In the genomic region with DNA sequence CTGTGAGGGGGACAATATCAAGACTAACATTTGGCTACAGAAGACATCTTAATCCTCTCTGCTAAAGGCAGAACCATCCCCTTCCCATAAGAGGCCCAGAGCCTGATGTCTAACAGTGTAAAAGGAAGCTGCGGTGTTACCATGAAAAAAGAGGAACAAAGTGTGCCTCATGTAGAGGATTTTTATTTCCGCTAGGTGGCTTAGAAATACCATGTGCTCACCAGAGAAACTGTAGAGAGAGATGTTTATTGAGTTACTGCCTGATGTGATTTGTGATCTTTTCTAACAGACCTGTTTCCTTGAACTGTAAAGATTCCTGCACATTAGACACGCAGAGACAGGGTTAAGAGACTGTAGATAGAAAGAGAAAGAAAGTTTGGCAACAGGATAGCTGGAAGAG, we compare ENCODE assay signal across 8 cellular contexts. TPM values are rescaled to one million over a fixed set of nuclear protein-coding genes. Genes with fewer than 3 reads are reported as not detected.
A peak's percentile ranks its signal among the peaks of the same experiment; 100 is the strongest.
DNase-seq lines count a peak whose midpoint lies in the region; ATAC-seq and TF ChIP-seq lines count a peak whose summit lies in the region.

No MANE protein-coding gene starts in this region.

- H3K4me3 ChIP-seq in BE2C (ENCODE audit: low read depth, low read length) (no peak overlapping the region), KMS-11 (IDR thresholded peaks at IDR 0.05; ENCODE audit: insufficient read depth, low read depth, low read length) (no peak overlapping the region), aorta (ENCODE audit: low read length in 2 of 2) (no peak overlapping the region)

- H3K9me3 Mint-ChIP-seq in stimulated activated memory B cell treated with anti-CD40 and anti-IgM and Interleukin-4, amounts not matched to agents 10 μg/mL and 1 μg/mL and 100 μg/mL, for 72 hours = peaks cover 7% of the 10 kb centered on the region

- H3K36me3 Mint-ChIP-seq in stimulated activated memory B cell treated with anti-CD40 and anti-IgM and Interleukin-4, amounts not matched to agents 10 μg/mL and 1 μg/mL and 100 μg/mL, for 72 hours = no peaks in the 10 kb centered on the region

- no peak overlapping the region for H3K27ac Mint-ChIP-seq in stimulated activated memory B cell treated with anti-CD40 and anti-IgM and Interleukin-4, amounts not matched to agents 10 μg/mL and 1 μg/mL and 100 μg/mL, for 72 hours

- WGBS in aorta, 2 donors = 29 to 43% methylated on average over 3 of the region's 3 CpGs

- TF ChIP-seq CTCF in BE2C (IDR thresholded peaks at IDR 0.05; ENCODE audit: low read depth, low read length) = peak; percentile 55
- 0 out of 2 replicates have a peak, but pooled peaks have one; percentile 20 for TF ChIP-seq CTCF in KMS-11 (conservative IDR thresholded peaks at IDR 0.05; ENCODE audit: low read depth, low read length)

- H3K9ac ChIP-seq in KMS-11 = no peak overlapping the region

- no peaks in the 10 kb centered on the region for H4K20me1 ChIP-seq in KMS-11 (ENCODE audit: insufficient read depth)

- DNase-seq in BE2C (no peak), NCI-H1105 treated with DMSO at 0.1 percent for 48 hours (lab: John Stamatoyannopoulos, UW) (no peak), GOT3 (lab: John Stamatoyannopoulos, UW) (no peak), aorta (no peak)
- peak; percentile 3 for DNase-seq in central memory CD4-positive, alpha-beta T cell

- no peaks in the 10 kb centered on the region for H3K79me2 ChIP-seq in KMS-11 (ENCODE audit: insufficient read depth, low read depth)

- no peak overlapping the region for H3K4me3 Mint-ChIP-seq in stimulated activated memory B cell treated with anti-CD40 and anti-IgM and Interleukin-4, amounts not matched to agents 10 μg/mL and 1 μg/mL and 100 μg/mL, for 72 hours

- H3K27me3 ChIP-seq in BE2C (no peaks in the 10 kb centered on the region), KMS-11 (ENCODE audit: insufficient read depth, low read depth) (no peaks in the 10 kb centered on the region), aorta (ENCODE audit: control insufficient read depth in 1 of 2, insufficient read depth in 2 of 2, low read length in 1 of 2) (no peaks in the 10 kb centered on the region)

- peaks cover 6% of the 10 kb centered on the region for H3K4me1 Mint-ChIP-seq in stimulated activated memory B cell treated with anti-CD40 and anti-IgM and Interleukin-4, amounts not matched to agents 10 μg/mL and 1 μg/mL and 100 μg/mL, for 72 hours

- H2AFZ ChIP-seq in KMS-11 (ENCODE audit: low read depth) = no peak overlapping the region

- no peak overlapping the region for H3K27ac ChIP-seq in KMS-11
- H3K27ac ChIP-seq in aorta (ENCODE audit: low read depth in 1 of 2, low read length in 2 of 2) = no peak overlapping the region

- no peaks in the 10 kb centered on the region for H3K27me3 Mint-ChIP-seq in stimulated activated memory B cell treated with anti-CD40 and anti-IgM and Interleukin-4, amounts not matched to agents 10 μg/mL and 1 μg/mL and 100 μg/mL, for 72 hours

- intact Hi-C loops in aorta (cut with DNase I) = no loop called here

- H3K9me3 ChIP-seq in BE2C = no peaks in the 10 kb centered on the region
- no peaks in the 10 kb centered on the region for H3K9me3 ChIP-seq in aorta (ENCODE audit: control insufficient read depth, low read length)

- ATAC-seq in GM19395 (IDR thresholded peaks at IDR 0.05; ENCODE audit: unreplicated experiment) (peak; percentile 93), aorta (ENCODE audit: low FRiP score) (no peak)
- ATAC-seq in stimulated activated memory B cell treated with anti-CD40 and anti-IgM and Interleukin-4, amounts not matched to agents 10 μg/mL and 1 μg/mL and 100 μg/mL, for 72 hours = peak; percentile 69

- H3K4me1 ChIP-seq in BE2C (no peaks in the 10 kb centered on the region), KMS-11 (ENCODE audit: low read depth, poor library complexity, severe bottlenecking) (no peaks in the 10 kb centered on the region), aorta (ENCODE audit: control insufficient read depth in 1 of 2, insufficient read depth in 2 of 2, low read length in 2 of 2) (no peaks in the 10 kb centered on the region)

- H3K36me3 ChIP-seq in BE2C (no peaks in the 10 kb centered on the region), KMS-11 (ENCODE audit: insufficient read depth) (no peaks in the 10 kb centered on the region), aorta (ENCODE audit: control insufficient read depth in 1 of 2, insufficient read depth in 2 of 2, low read length in 1 of 2) (no peaks in the 10 kb centered on the region)

- no peak overlapping the region for H3K4me2 ChIP-seq in KMS-11

RNA-seq across cellular contexts. Expression of a gene that starts 22.1 kb away (rescaled TPM):
- not detected for polyA plus RNA-seq in BE2C (2012; ENCODE audit: insufficient read depth, insufficient read length, low read depth)
- total RNA-seq in aorta = not detected
- polyA plus RNA-seq in aorta = not detected

RNA-seq across cellular contexts. Expression of a gene that starts 41.3 kb away (rescaled TPM):
- polyA plus RNA-seq in BE2C (2012; ENCODE audit: insufficient read depth, insufficient read length, low read depth) = not detected
- under 1 TPM in 1 of 2 donors, not detected in 1; 0.03 TPM for total RNA-seq in aorta
- polyA plus RNA-seq in aorta = not detected

RNA-seq across cellular contexts. Expression of a gene that starts 58.0 kb away (rescaled TPM):
- polyA plus RNA-seq in BE2C (2012; ENCODE audit: insufficient read depth, insufficient read length, low read depth) = not detected
- not detected for total RNA-seq in aorta
- not detected for polyA plus RNA-seq in aorta
